Comparison of ENCODE assay signal across 10 cellular contexts in the genomic region with DNA sequence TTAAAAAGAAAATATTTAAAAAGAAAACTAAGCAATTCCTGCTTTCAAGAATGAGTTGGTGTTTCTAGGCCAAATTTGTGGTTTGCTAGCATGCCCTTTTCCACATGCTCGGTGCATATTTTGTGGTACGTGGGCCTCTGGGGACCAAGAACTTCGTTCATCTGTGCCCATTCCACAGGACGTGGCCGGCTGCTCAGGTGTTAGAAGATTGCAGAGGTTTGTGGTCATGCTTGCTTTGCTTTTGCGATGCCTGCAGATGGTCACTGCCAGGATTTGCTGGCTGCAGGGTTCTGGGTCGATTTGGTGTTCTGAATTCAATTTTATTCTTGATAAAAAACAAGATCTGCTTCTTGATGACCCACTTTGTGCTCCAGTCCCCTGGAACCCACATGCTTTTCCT. TPM values are rescaled to one million over a fixed set of nuclear protein-coding genes. Genes with fewer than 3 reads are reported as not detected.
DNase-seq lines count a peak whose midpoint lies in the region; ATAC-seq and TF ChIP-seq lines count a peak whose summit lies in the region.
"Had no signal": no experiment of that assay in that cellular context is flagged by ENCODE, and none has a peak within 500 bp of the region (broad histone marks: within the 10 kb centered on the region; RNA-seq: fewer than 3 reads in every experiment).

No MANE protein-coding gene starts in this region.

- H3K4me3 ChIP-seq in MM.1S (ENCODE audit: low read length) (no peak overlapping the region), skin epidermis (no peak overlapping the region)

- POLR2A ChIA-PET in activated naive CD8-positive, alpha-beta T cell treated with anti-CD3 and anti-CD28 coated beads, Interleukin-2, amount 10 ng/mL, durations not matched to agents 7 days and 5 days (lab: Charles Lee) = interaction anchor here (0.9 to 3.3 kb wide), 6 partner anchors 8 to 28 kb away, joined by 3 to 31 read pairs (median 4); a partner anchor contains a TSS

- H4K20me1 ChIP-seq in MM.1S (ENCODE audit: insufficient read depth, low read length) = no peaks in the 10 kb centered on the region

- peak overlapping the region; percentile 90 for H3K27ac Mint-ChIP-seq in activated naive CD8-positive, alpha-beta T cell treated with anti-CD3 and anti-CD28 coated beads, Interleukin-2, amount 10 ng/mL, durations not matched to agents 7 days and 5 days
- H3K27ac Mint-ChIP-seq in type B pancreatic cell = no peak overlapping the region
- H3K27ac Mint-ChIP-seq: WTC11 had no signal

- H3K9me3 Mint-ChIP-seq in activated naive CD8-positive, alpha-beta T cell treated with anti-CD3 and anti-CD28 coated beads, Interleukin-2, amount 10 ng/mL, durations not matched to agents 7 days and 5 days = peaks cover 2% of the 10 kb centered on the region
- no peaks in the 10 kb centered on the region for H3K9me3 Mint-ChIP-seq in type B pancreatic cell

- TF ChIP-seq CTCF in MM.1S (IDR thresholded peaks at IDR 0.05; ENCODE audit: low read length) (no peak), type B pancreatic cell (conservative IDR thresholded peaks at IDR 0.05) (no peak)

- no peak for ATAC-seq in activated naive CD8-positive, alpha-beta T cell treated with anti-CD3 and anti-CD28 coated beads, Interleukin-2, amount 10 ng/mL, durations not matched to agents 7 days and 5 days (ENCODE audit: low read depth)
- ATAC-seq in GM18858 (IDR thresholded peaks at IDR 0.05; ENCODE audit: unreplicated experiment) = no peak
- ATAC-seq: WTC11 had no signal

- H3K27ac ChIP-seq in MM.1S (ENCODE audit: low read length) (peak overlapping the region; percentile 16; the same call in 1 of the 2 replicates), skin epidermis (peak overlapping the region in 13 of 21 experiments; percentile 6 to 80 (median 58))

- peaks cover 56% of the 10 kb centered on the region for H3K36me3 Mint-ChIP-seq in activated naive CD8-positive, alpha-beta T cell treated with anti-CD3 and anti-CD28 coated beads, Interleukin-2, amount 10 ng/mL, durations not matched to agents 7 days and 5 days
- H3K36me3 Mint-ChIP-seq in type B pancreatic cell = no peaks in the 10 kb centered on the region
- H3K36me3 Mint-ChIP-seq: WTC11 had no signal

- DNase-seq in GM03348 (ENCODE audit: low spot score) = peak; percentile 36
- no peak for DNase-seq in MM.1S
- DNase-seq in activated naive CD8-positive, alpha-beta T cell treated with anti-CD3 and anti-CD28 coated beads, Interleukin-2, amount 10 ng/mL, durations not matched to agents 7 days and 5 days = no peak
- no peak for DNase-seq in type B pancreatic cell (ENCODE audit: extremely low spot score, unreplicated experiment)
- no peak for DNase-seq in AML-193 (lab: John Stamatoyannopoulos, UW)
- DNase-seq: NCI-H2107 had no signal

- no peaks in the 10 kb centered on the region; the same call in 1 of the 2 replicates for H3F3A ChIP-seq in MM.1S (ENCODE audit: insufficient read depth, low read length)

- H3K4me2 ChIP-seq in MM.1S (ENCODE audit: low read depth, low read length) = peak overlapping the region; percentile 44; the same call in 1 of the 2 replicates

- H3K27me3 Mint-ChIP-seq in activated naive CD8-positive, alpha-beta T cell treated with anti-CD3 and anti-CD28 coated beads, Interleukin-2, amount 10 ng/mL, durations not matched to agents 7 days and 5 days = no peaks in the 10 kb centered on the region
- H3K27me3 Mint-ChIP-seq in type B pancreatic cell = peaks cover 7% of the 10 kb centered on the region

- no peaks in the 10 kb centered on the region for H3K9me3 ChIP-seq in MM.1S (replicated peaks; ENCODE audit: insufficient read depth, low read length)

- peaks cover 10% of the 10 kb centered on the region for H3K4me1 ChIP-seq in MM.1S (ENCODE audit: low read length)

- H3K27me3 ChIP-seq in MM.1S (replicated peaks; ENCODE audit: insufficient read depth, low read length) = no peaks in the 10 kb centered on the region

- peak overlapping the region; percentile 81 for H3K4me3 Mint-ChIP-seq in activated naive CD8-positive, alpha-beta T cell treated with anti-CD3 and anti-CD28 coated beads, Interleukin-2, amount 10 ng/mL, durations not matched to agents 7 days and 5 days
- no peak overlapping the region for H3K4me3 Mint-ChIP-seq in type B pancreatic cell
- H3K4me3 Mint-ChIP-seq: WTC11 had no signal

- H3K9me2 ChIP-seq in MM.1S (replicated peaks; ENCODE audit: insufficient read depth, low read length) = no peaks in the 10 kb centered on the region

- no peaks in the 10 kb centered on the region for H3K36me3 ChIP-seq in MM.1S (replicated peaks; ENCODE audit: insufficient read depth, low read length)

- H3K9ac ChIP-seq in MM.1S (ENCODE audit: low read length) = no peak overlapping the region

- peaks cover 78% of the 10 kb centered on the region for H3K4me1 Mint-ChIP-seq in activated naive CD8-positive, alpha-beta T cell treated with anti-CD3 and anti-CD28 coated beads, Interleukin-2, amount 10 ng/mL, durations not matched to agents 7 days and 5 days
- H3K4me1 Mint-ChIP-seq in type B pancreatic cell (ENCODE audit: unreplicated experiment) = no peaks in the 10 kb centered on the region
- H3K4me1 Mint-ChIP-seq: WTC11 had no signal

- H2AFZ ChIP-seq in MM.1S (ENCODE audit: low read length) = peak overlapping the region; percentile 19; the same call in 1 of the 2 replicates

- no peaks in the 10 kb centered on the region for H3K79me2 ChIP-seq in MM.1S (ENCODE audit: low read length)

RNA-seq across cellular contexts. Expression of a gene that starts 7.5 kb away (rescaled TPM):
- 100 to 1,000 TPM; 238 to 241 TPM for total RNA-seq in activated naive CD8-positive, alpha-beta T cell treated with anti-CD3 and anti-CD28 coated beads, Interleukin-2, amount 10 ng/mL, durations not matched to agents 7 days and 5 days
- total RNA-seq in type B pancreatic cell (ENCODE audit: low replicate concordance) = 0.77 TPM in 1 of 2 replicates, not detected in the other
- total RNA-seq: endothelial cell of umbilical vein had no signal

Comparison
In these comparisons a context has a peak if more than half of its experiments do, and no peak if none do; other contexts are left out.
1. RNA of a gene that starts 7.5 kb away (total RNA-seq): 238 to 241 TPM in activated naive CD8-positive, alpha-beta T cell treated with anti-CD3 and anti-CD28 coated beads, Interleukin-2, amount 10 ng/mL, durations not matched to agents 7 days and 5 days; 0.77 TPM in type B pancreatic cell; every median in the first group is over 100 times any median in the second.